8 cellular contexts compared by ENCODE assay signal in the genomic region with DNA sequence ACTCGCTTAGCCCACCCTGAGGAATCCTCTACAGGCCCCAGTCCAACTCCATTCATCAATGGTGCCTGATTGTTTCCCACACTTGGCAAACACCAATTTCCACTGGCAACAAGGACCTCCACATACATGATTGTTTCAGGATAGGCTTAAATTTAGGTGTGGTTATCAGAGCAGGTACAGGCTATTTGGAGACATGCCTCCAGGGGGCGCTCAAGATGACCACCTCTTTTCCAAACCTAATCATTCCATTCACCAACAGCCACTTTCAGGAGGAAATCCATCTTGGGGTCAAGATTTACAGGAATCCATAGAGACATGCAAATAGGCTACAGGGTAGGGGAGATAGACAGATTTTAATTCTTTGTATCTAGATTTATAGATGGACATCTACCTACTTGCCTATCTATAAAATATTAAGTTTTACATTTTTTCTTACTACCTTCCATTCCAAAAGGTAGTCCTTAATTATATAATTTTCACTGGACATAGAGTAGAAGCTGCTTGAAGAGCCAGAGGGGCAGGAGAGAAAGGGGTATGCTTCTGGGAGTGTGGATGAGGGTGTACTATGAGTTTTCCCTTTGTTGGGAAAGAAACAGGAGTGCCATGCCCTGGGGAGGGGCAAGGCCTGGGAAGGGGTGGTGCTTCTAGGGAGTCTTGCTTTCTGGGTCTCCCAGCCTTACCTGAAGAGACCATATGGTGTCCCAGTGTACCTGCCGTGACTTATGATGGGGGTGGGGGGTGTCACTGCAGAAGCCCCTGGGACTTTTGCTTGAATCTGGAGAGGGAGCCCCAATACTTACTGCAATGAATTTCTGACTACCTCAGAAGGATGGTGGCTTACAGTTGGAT. TPM values are rescaled to one million over a fixed set of nuclear protein-coding genes. Genes with fewer than 3 reads are reported as not detected.
DNase-seq lines count a peak whose midpoint lies in the region; ATAC-seq, FAIRE-seq and TF ChIP-seq lines count a peak whose summit lies in the region.

No MANE protein-coding gene starts in this region.

- H3K9me3 Mint-ChIP-seq in astrocyte (ENCODE audit: unreplicated experiment): no peaks in the 10 kb centered on the region

- FAIRE-seq in astrocyte (lab: Jason Lieb, UNC): no peak

- TF ChIP-seq CTCF in astrocyte (IDR thresholded peaks at IDR 0.05; ENCODE audit: insufficient read depth, low read depth, low read length) (peak; percentile 40), neutrophil (IDR thresholded peaks at IDR 0.05) (peak; percentile 63)

- WGBS in aorta, 2 donors: 56% methylated on average over 3 of the region's 3 CpGs

- no peak overlapping the region for H3K9ac ChIP-seq in astrocyte (ENCODE audit: low read length)

- ATAC-seq in HG03342 (IDR thresholded peaks at IDR 0.05; ENCODE audit: unreplicated experiment) (no peak), aorta (ENCODE audit: low FRiP score) (no peak)
- ATAC-seq in activated CD4-positive, CD25-positive, alpha-beta regulatory T cell treated with anti-CD3 and anti-CD28 coated beads, Interleukin-2, amount 50 U/mL, for 24 hours: no peak

- H3K4me3 ChIP-seq in astrocyte (ENCODE audit: insufficient read depth, low read depth, low read length) (no peak overlapping the region), neutrophil (ENCODE audit: low read depth in 1 of 2, low read length in 1 of 2) (no peak overlapping the region), aorta (ENCODE audit: low read length in 2 of 2) (no peak overlapping the region)

- H3K4me1 ChIP-seq in astrocyte (ENCODE audit: insufficient read depth, low read length): no peaks in the 10 kb centered on the region
- H3K4me1 ChIP-seq in neutrophil (ENCODE audit: control insufficient read depth in 1 of 2, insufficient read depth in 1 of 2, low read depth in 1 of 2, low read length in 1 of 2): no peaks in the 10 kb centered on the region
- no peaks in the 10 kb centered on the region for H3K4me1 ChIP-seq in aorta (ENCODE audit: control insufficient read depth in 1 of 2, insufficient read depth in 2 of 2, low read length in 2 of 2)

- no peaks in the 10 kb centered on the region for H4K20me1 ChIP-seq in astrocyte (ENCODE audit: insufficient read depth, low read length)

- H3K27ac ChIP-seq in astrocyte (ENCODE audit: low read depth, low read length): no peak overlapping the region
- no peak overlapping the region for H3K27ac ChIP-seq in neutrophil
- no peak overlapping the region for H3K27ac ChIP-seq in aorta (ENCODE audit: low read depth in 1 of 2, low read length in 2 of 2)

- H3K4me3 Mint-ChIP-seq in astrocyte (ENCODE audit: unreplicated experiment): no peak overlapping the region

- H3K4me2 ChIP-seq in astrocyte (ENCODE audit: low read length): no peak overlapping the region

- intact Hi-C loops in aorta (cut with DNase I): no loop called here

- H3K9me3 ChIP-seq in astrocyte (ENCODE audit: insufficient read depth, low read depth, low read length) (no peaks in the 10 kb centered on the region), neutrophil (no peaks in the 10 kb centered on the region), aorta (ENCODE audit: control insufficient read depth, low read length) (no peaks in the 10 kb centered on the region)

- TF ChIP-seq EP300 in Ishikawa (IDR thresholded peaks at IDR 0.05; ENCODE audit: borderline replicate concordance): no peak

- no peaks in the 10 kb centered on the region for H3K4me1 Mint-ChIP-seq in astrocyte (ENCODE audit: low read depth, unreplicated experiment)

- H3K36me3 Mint-ChIP-seq in astrocyte (ENCODE audit: low read depth, unreplicated experiment): no peaks in the 10 kb centered on the region

- no peak overlapping the region for H2AFZ ChIP-seq in astrocyte (ENCODE audit: low read depth, low read length)

- H3K27ac Mint-ChIP-seq in astrocyte (ENCODE audit: unreplicated experiment): no peak overlapping the region

- H3K27me3 ChIP-seq in astrocyte (ENCODE audit: insufficient read depth, low read length): no peaks in the 10 kb centered on the region
- peaks cover 85% of the 10 kb centered on the region for H3K27me3 ChIP-seq in neutrophil
- H3K27me3 ChIP-seq in aorta (ENCODE audit: control insufficient read depth in 1 of 2, insufficient read depth in 2 of 2, low read length in 1 of 2): no peaks in the 10 kb centered on the region

- DNase-seq in NCI-H2171 treated with DMSO at 0.1 percent for 48 hours (lab: John Stamatoyannopoulos, UW) (peak; percentile 39), NCI-H2171 (lab: John Stamatoyannopoulos, UW) (no peak), astrocyte (ENCODE audit: low read depth) (no peak), aorta (no peak)

- peaks cover 6% of the 10 kb centered on the region for H3K27me3 Mint-ChIP-seq in astrocyte (ENCODE audit: low read depth, unreplicated experiment)

- H3K36me3 ChIP-seq in astrocyte (ENCODE audit: insufficient read depth, low read length) (no peaks in the 10 kb centered on the region), neutrophil (no peaks in the 10 kb centered on the region), aorta (ENCODE audit: control insufficient read depth in 1 of 2, insufficient read depth in 2 of 2, low read length in 1 of 2) (no peaks in the 10 kb centered on the region)

- no peaks in the 10 kb centered on the region for H3K79me2 ChIP-seq in astrocyte (ENCODE audit: insufficient read depth, low read length)

- TF ChIP-seq RAD21 in Ishikawa (IDR thresholded peaks at IDR 0.05; ENCODE audit: low read depth): peak; percentile 25; the same call in 1 of the 2 replicates

TF ChIP-seq in Ishikawa, 13 proteins besides CTCF, POLR2A, EP300 and RAD21:
- TF ChIP-seq YY1 (IDR thresholded peaks at IDR 0.05; ENCODE audit: low read depth) (no peak), CEBPB (IDR thresholded peaks at IDR 0.05) (no peak), NFIC (IDR thresholded peaks at IDR 0.05) (no peak), CREB1 (IDR thresholded peaks at IDR 0.05; ENCODE audit: low read depth) (no peak), FOXM1 (IDR thresholded peaks at IDR 0.05; ENCODE audit: borderline replicate concordance, low read depth) (no peak)
- TF ChIP-seq, protein P1, sequence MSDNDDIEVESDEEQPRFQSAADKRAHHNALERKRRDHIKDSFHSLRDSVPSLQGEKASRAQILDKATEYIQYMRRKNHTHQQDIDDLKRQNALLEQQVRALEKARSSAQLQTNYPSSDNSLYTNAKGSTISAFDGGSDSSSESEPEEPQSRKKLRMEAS (IDR thresholded peaks at IDR 0.05): no peak
TF ChIP-seq in Ishikawa: peak in this region for 0.

RNA-seq across cellular contexts. Expression of a gene that starts 14.1 kb away (rescaled TPM):
- total RNA-seq in astrocyte (0.34 and 1.9 TPM in 2 replicates), aorta (under 1 TPM in 1 of 2 donors, not detected in 1; 0.21 TPM)
- polyA plus RNA-seq in aorta: not detected
